10 cellular contexts compared by ENCODE assay signal in the genomic region with DNA sequence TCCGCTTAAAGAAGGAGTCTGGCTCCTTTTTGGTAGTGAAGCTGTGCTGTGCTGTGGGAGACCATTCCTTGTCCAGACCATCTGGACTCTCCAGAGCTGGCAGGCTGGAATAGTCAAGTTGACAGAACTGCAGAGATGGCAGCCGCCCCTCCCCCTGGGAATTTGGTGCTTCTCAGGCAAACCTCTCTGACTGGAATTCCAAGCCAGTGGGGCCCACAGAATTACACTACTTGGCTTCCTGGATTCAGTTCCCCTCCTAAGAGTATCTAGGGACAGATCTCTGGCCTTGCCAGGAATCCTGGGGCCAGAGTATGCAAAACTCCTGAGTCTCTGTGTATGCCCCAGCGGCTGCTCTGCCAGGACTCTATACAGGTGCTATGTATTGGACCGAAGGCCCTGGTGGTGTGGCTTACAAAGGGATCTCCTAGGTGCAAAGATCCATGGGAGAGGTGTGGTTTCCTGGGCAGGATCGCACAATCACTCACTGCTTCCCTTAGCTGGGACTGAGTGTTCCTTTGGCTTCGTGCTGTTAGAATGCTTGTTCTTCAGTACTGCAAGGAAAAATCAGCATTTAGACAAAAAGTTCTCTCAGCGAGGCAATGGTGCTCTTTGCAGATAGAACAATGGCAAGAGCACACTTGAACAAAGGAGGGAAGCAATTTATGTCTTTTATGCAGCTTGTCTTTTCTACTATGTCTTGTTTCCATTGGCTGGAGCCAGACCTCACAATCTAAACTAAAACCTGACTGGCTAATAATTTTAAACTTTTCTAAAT.
A peak's percentile ranks its signal among the peaks of the same experiment; 100 is the strongest.
DNase-seq lines count a peak whose midpoint lies in the region; ATAC-seq and TF ChIP-seq lines count a peak whose summit lies in the region.
"Had no signal": no experiment of that assay in that cellular context is flagged by ENCODE, and none has a peak within 500 bp of the region (broad histone marks: within the 10 kb centered on the region; RNA-seq: fewer than 3 reads in every experiment).

No MANE protein-coding gene starts in this region.

- peak overlapping the region; percentile 61 for H4K8ac ChIP-seq in mesenchymal stem cell (ENCODE audit: low read length)

- H3K9ac ChIP-seq in mesenchymal stem cell (ENCODE audit: low read length), result no peak overlapping the region

- peaks cover 7% of the 10 kb centered on the region for H3K4me1 Mint-ChIP-seq in activated T-helper 1 cell treated with anti-CD3 and anti-CD28 coated beads, Interleukin-12 subunit alpha, Interleukin-12 subunit beta, Interleukin-2, Interleukin-4 antibody, amounts not matched to agents 30 ng/mL and 10 ng/mL and 1 ng/mL, durations not matched to agents 14 hours and 24 hours and 36 hours (ENCODE audit: low read depth)

- H2BK120ac ChIP-seq in mesenchymal stem cell (ENCODE audit: low read depth, low read length), result no peak overlapping the region

- no peak overlapping the region for H3K4me2 ChIP-seq in mesenchymal stem cell (ENCODE audit: low read length, poor library complexity, severe bottlenecking)

- peaks cover 0 to 14% of the 10 kb centered on the region in 2 experiments for H3K36me3 ChIP-seq in mesenchymal stem cell (ENCODE audit: control insufficient read depth in 1 of 2, insufficient read depth in 2 of 2, low read depth in 1 of 2, low read length in 2 of 2)
- H3K36me3 ChIP-seq: sigmoid colon had no signal

- no peak overlapping the region for H3K4ac ChIP-seq in mesenchymal stem cell (ENCODE audit: low read depth in 1 of 2, low read length in 2 of 2)

- ATAC-seq in GM18498 (IDR thresholded peaks at IDR 0.05; ENCODE audit: unreplicated experiment) (peak; percentile 31), GM19455 (IDR thresholded peaks at IDR 0.05; ENCODE audit: unreplicated experiment) (no peak)

- peaks cover 9% of the 10 kb centered on the region for H3K79me1 ChIP-seq in mesenchymal stem cell (replicated peaks; ENCODE audit: low read length, poor library complexity, severe bottlenecking)

- H3K9me3 Mint-ChIP-seq in activated T-helper 1 cell treated with anti-CD3 and anti-CD28 coated beads, Interleukin-12 subunit alpha, Interleukin-12 subunit beta, Interleukin-2, Interleukin-4 antibody, amounts not matched to agents 30 ng/mL and 10 ng/mL and 1 ng/mL, durations not matched to agents 14 hours and 24 hours and 36 hours, result no peaks in the 10 kb centered on the region
- H3K9me3 Mint-ChIP-seq: T-helper 1 cell treated with Interleukin-12 subunit alpha and Interleukin-12 subunit beta and Interleukin-4 antibody, amounts not matched to agents 30 μg/mL and 1 μg/mL, for 36 hours had no signal

- no peak overlapping the region for H2AK5ac ChIP-seq in mesenchymal stem cell (ENCODE audit: low read length, severe bottlenecking)

- no peak overlapping the region for H3K27ac ChIP-seq in mesenchymal stem cell (ENCODE audit: low read length, poor library complexity, severe bottlenecking)

- WGBS in mesenchymal stem cell, result 88% methylated on average over 7 of the region's 7 CpGs

- peaks cover 4% of the 10 kb centered on the region for H3K9me3 ChIP-seq in mesenchymal stem cell (ENCODE audit: control insufficient read depth, low read length)

- H2BK12ac ChIP-seq in mesenchymal stem cell (ENCODE audit: low read length in 2 of 2), result peak overlapping the region in 1 of 2 experiments; percentile 19

- no peak overlapping the region for H2AFZ ChIP-seq in mesenchymal stem cell (ENCODE audit: low read depth, low read length)

- H3K4me1 ChIP-seq in mesenchymal stem cell (ENCODE audit: control insufficient read depth, insufficient read depth, low read depth, low read length), result peaks cover 3% of the 10 kb centered on the region
- H3K4me1 ChIP-seq: sigmoid colon had no signal

- H3K14ac ChIP-seq in mesenchymal stem cell (ENCODE audit: low read length in 2 of 2), result no peak overlapping the region

- no peaks in the 10 kb centered on the region for H3K27me3 ChIP-seq in mesenchymal stem cell (ENCODE audit: control insufficient read depth in 1 of 2, insufficient read depth in 1 of 2, low read length in 2 of 2)
- H3K27me3 ChIP-seq: sigmoid colon had no signal

- no peak overlapping the region for H4K91ac ChIP-seq in mesenchymal stem cell (ENCODE audit: low read length)

- no peaks in the 10 kb centered on the region for H3K27me3 Mint-ChIP-seq in activated T-helper 1 cell treated with anti-CD3 and anti-CD28 coated beads, Interleukin-12 subunit alpha, Interleukin-12 subunit beta, Interleukin-2, Interleukin-4 antibody, amounts not matched to agents 30 ng/mL and 10 ng/mL and 1 ng/mL, durations not matched to agents 14 hours and 24 hours and 36 hours (ENCODE audit: insufficient read depth)

- TF ChIP-seq CTCF in epithelial cell of esophagus (IDR thresholded peaks at IDR 0.05; ENCODE audit: insufficient read depth, low read depth, low read length, missing control alignments) (no peak), foreskin fibroblast (IDR thresholded peaks at IDR 0.05; ENCODE audit: low read depth, low read length) (no peak)

- intact Hi-C loops in activated T-helper 1 cell treated with anti-CD3 and anti-CD28 coated beads, Interleukin-12 subunit alpha, Interleukin-12 subunit beta, Interleukin-2, Interleukin-4 antibody, amounts not matched to agents 30 ng/mL and 10 ng/mL and 1 ng/mL, durations not matched to agents 14 hours and 24 hours and 36 hours (cut with micrococcal nuclease), result no loop called here

- H3K4me3 Mint-ChIP-seq in activated T-helper 1 cell treated with anti-CD3 and anti-CD28 coated beads, Interleukin-12 subunit alpha, Interleukin-12 subunit beta, Interleukin-2, Interleukin-4 antibody, amounts not matched to agents 30 ng/mL and 10 ng/mL and 1 ng/mL, durations not matched to agents 14 hours and 24 hours and 36 hours, result no peak overlapping the region
- H3K4me3 Mint-ChIP-seq: T-helper 1 cell treated with Interleukin-12 subunit alpha and Interleukin-12 subunit beta and Interleukin-4 antibody, amounts not matched to agents 30 μg/mL and 1 μg/mL, for 36 hours had no signal

- H3K4me3 ChIP-seq in epithelial cell of esophagus (ENCODE audit: low read length), result peak overlapping the region; percentile 8
- no peak overlapping the region for H3K4me3 ChIP-seq in mesenchymal stem cell (ENCODE audit: insufficient read depth in 1 of 2, low read depth in 1 of 2, low read length in 2 of 2)
- H3K4me3 ChIP-seq in foreskin fibroblast (ENCODE audit: low read depth in 1 of 2, low read length in 2 of 2), result no peak overlapping the region
- H3K4me3 ChIP-seq: sigmoid colon had no signal

- no peak overlapping the region for H3K27ac Mint-ChIP-seq in activated T-helper 1 cell treated with anti-CD3 and anti-CD28 coated beads, Interleukin-12 subunit alpha, Interleukin-12 subunit beta, Interleukin-2, Interleukin-4 antibody, amounts not matched to agents 30 ng/mL and 10 ng/mL and 1 ng/mL, durations not matched to agents 14 hours and 24 hours and 36 hours
- H3K27ac Mint-ChIP-seq: T-helper 1 cell treated with Interleukin-12 subunit alpha and Interleukin-12 subunit beta and Interleukin-4 antibody, amounts not matched to agents 30 μg/mL and 1 μg/mL, for 36 hours had no signal

- H3K36me3 Mint-ChIP-seq in activated T-helper 1 cell treated with anti-CD3 and anti-CD28 coated beads, Interleukin-12 subunit alpha, Interleukin-12 subunit beta, Interleukin-2, Interleukin-4 antibody, amounts not matched to agents 30 ng/mL and 10 ng/mL and 1 ng/mL, durations not matched to agents 14 hours and 24 hours and 36 hours (ENCODE audit: low read depth), result peaks cover 23% of the 10 kb centered on the region

- H2BK5ac ChIP-seq in mesenchymal stem cell (ENCODE audit: low read depth, low read length, poor library complexity, severe bottlenecking), result no peak overlapping the region

- H2BK15ac ChIP-seq in mesenchymal stem cell (ENCODE audit: low read depth, poor library complexity, severe bottlenecking), result no peak overlapping the region

- H3K23ac ChIP-seq in mesenchymal stem cell (ENCODE audit: low read length in 2 of 2), result no peak overlapping the region

- H3K18ac ChIP-seq in mesenchymal stem cell (ENCODE audit: low read depth in 1 of 2, low read length in 2 of 2), result peak overlapping the region in 1 of 2 experiments; percentile 21

- DNase-seq in NAMALWA (ENCODE audit: low spot score) (peak; percentile 2), epithelial cell of esophagus (ENCODE audit: low read depth) (peak; percentile 24), mesenchymal stem cell (no peak), T-helper 2 cell (no peak), foreskin fibroblast (no peak)
- no peak for DNase-seq in activated T-helper 1 cell treated with anti-CD3 and anti-CD28 coated beads, Interleukin-12 subunit alpha, Interleukin-12 subunit beta, Interleukin-2, Interleukin-4 antibody, amounts not matched to agents 30 ng/mL and 10 ng/mL and 1 ng/mL, durations not matched to agents 14 hours and 24 hours and 36 hours (ENCODE audit: low spot score)
- DNase-seq: sigmoid colon had no signal

Comparison
In these comparisons a context has a peak if more than half of its experiments do, and no peak if none do; other contexts are left out.
1. DNase-seq: peak in NAMALWA (single experiment) and epithelial cell of esophagus (single experiment); none in mesenchymal stem cell (single experiment), T-helper 2 cell (0 of 5), foreskin fibroblast (0 of 2) and activated T-helper 1 cell treated with anti-CD3 and anti-CD28 coated beads, Interleukin-12 subunit alpha, Interleukin-12 subunit beta, Interleukin-2, Interleukin-4 antibody, amounts not matched to agents 30 ng/mL and 10 ng/mL and 1 ng/mL, durations not matched to agents 14 hours and 24 hours and 36 hours (single experiment).